ENCODE assay signal across 8 cellular contexts in the genomic region with DNA sequence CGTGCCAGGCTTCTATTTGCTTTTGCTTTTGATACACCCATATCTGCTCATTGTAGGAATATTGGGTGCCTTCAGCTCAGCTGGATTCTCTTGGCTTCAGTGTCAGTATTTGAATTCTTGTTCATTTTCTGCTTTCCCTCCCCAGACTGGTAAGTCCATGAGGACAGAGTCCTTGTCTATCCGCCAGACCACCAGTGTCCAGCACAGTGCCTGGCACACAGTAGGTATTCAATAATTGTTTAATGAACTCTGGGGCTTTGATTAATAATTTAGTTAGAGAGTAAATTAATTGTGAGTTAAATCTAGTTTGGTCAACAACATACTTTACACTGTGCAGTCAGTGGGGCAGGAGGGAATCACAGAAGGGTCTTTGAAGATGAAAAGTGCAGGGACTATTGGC.
A peak's percentile ranks its signal among the peaks of the same experiment; 100 is the strongest.
DNase-seq lines count a peak whose midpoint lies in the region; ATAC-seq lines count a peak whose summit lies in the region.

No MANE protein-coding gene starts in this region.

- no peaks in the 10 kb centered on the region for H4K20me1 ChIP-seq in BLaER1

- ATAC-seq in GM18907 (IDR thresholded peaks at IDR 0.05; ENCODE audit: unreplicated experiment): no peak
- no peak for ATAC-seq in HG02852 (IDR thresholded peaks at IDR 0.05; ENCODE audit: unreplicated experiment)
- no peak for ATAC-seq in GM19351 (IDR thresholded peaks at IDR 0.05; ENCODE audit: unreplicated experiment)

- no CpG with 5 or more reads among the region's 2 CpGs for WGBS in neuronal stem cell (ENCODE audit: extremely low coverage in 2 of 2, insufficient read length in 2 of 2, insufficient replicate concordance in 1 of 2), 2 donors

- H2BK12ac ChIP-seq in neuronal stem cell (ENCODE audit: low read length): no peak overlapping the region

- no peak overlapping the region for H2AFZ ChIP-seq in neuronal stem cell (ENCODE audit: low read length)

- no peak overlapping the region for H4K8ac ChIP-seq in neuronal stem cell (ENCODE audit: low read depth, low read length)

- no peak overlapping the region for H2BK15ac ChIP-seq in neuronal stem cell (ENCODE audit: low read length)

- H3K14ac ChIP-seq in neuronal stem cell (ENCODE audit: low read length): no peak overlapping the region

- no peak overlapping the region for H2BK120ac ChIP-seq in neuronal stem cell (ENCODE audit: low read depth, low read length)

- H3K36me3 ChIP-seq in BLaER1: no peaks in the 10 kb centered on the region
- no peaks in the 10 kb centered on the region for H3K36me3 ChIP-seq in duodenal mucosa (ENCODE audit: control insufficient read depth in 1 of 2, insufficient read depth in 2 of 2, low read length in 2 of 2)
- no peaks in the 10 kb centered on the region for H3K36me3 ChIP-seq in neuronal stem cell (replicated peaks in 1 of 2; ENCODE audit: control insufficient read depth in 2 of 2, insufficient read depth in 2 of 2, low read length in 2 of 2)

- H3K9me3 ChIP-seq in BLaER1: no peaks in the 10 kb centered on the region
- H3K9me3 ChIP-seq in duodenal mucosa (ENCODE audit: control insufficient read depth in 1 of 2, low read length in 2 of 2): no peaks in the 10 kb centered on the region
- no peaks in the 10 kb centered on the region for H3K9me3 ChIP-seq in neuronal stem cell (replicated peaks in 1 of 2; ENCODE audit: control insufficient read depth in 2 of 2, insufficient read depth in 1 of 2, low read depth in 1 of 2, low read length in 2 of 2)

- H3K27me3 ChIP-seq in BLaER1 (no peaks in the 10 kb centered on the region), duodenal mucosa (ENCODE audit: control insufficient read depth in 1 of 2, insufficient read depth in 2 of 2, low read length in 2 of 2) (no peaks in the 10 kb centered on the region), neuronal stem cell (ENCODE audit: control insufficient read depth in 3 of 3, insufficient read depth in 3 of 3, low read depth in 1 of 3, low read length in 3 of 3) (peaks cover 0 to 29% (median 0%) of the 10 kb centered on the region in 3 experiments)

- no peak overlapping the region for H2BK5ac ChIP-seq in neuronal stem cell (ENCODE audit: low read length)

- H4K91ac ChIP-seq in neuronal stem cell (ENCODE audit: low read depth, low read length, poor library complexity): no peak overlapping the region

- H3K4me2 ChIP-seq in BLaER1 (peak overlapping the region; percentile 91), neuronal stem cell (ENCODE audit: insufficient read depth, low read length, poor library complexity, severe bottlenecking) (no peak overlapping the region)

- intact Hi-C loops in posterior vena cava (cut with DNase I): loop anchor here in 1 of 2 donors (10.0 kb wide), 1 partner anchor 242 kb away; no protein-coding TSS in a partner anchor

- H3K4me1 ChIP-seq in BLaER1: peaks cover 12% of the 10 kb centered on the region
- peaks cover 44 to 46% of the 10 kb centered on the region in 2 donors for H3K4me1 ChIP-seq in duodenal mucosa (ENCODE audit: control insufficient read depth in 1 of 2, insufficient read depth in 2 of 2, low read length in 2 of 2)
- H3K4me1 ChIP-seq in neuronal stem cell (ENCODE audit: control insufficient read depth in 2 of 2, insufficient read depth in 1 of 2, low read depth in 1 of 2, low read length in 2 of 2): peaks cover 0 to 8% of the 10 kb centered on the region in 2 donors

- H2AK5ac ChIP-seq in neuronal stem cell (ENCODE audit: low read depth, low read length): no peak overlapping the region

- H3K4me3 ChIP-seq in BLaER1 (no peak overlapping the region), duodenal mucosa (ENCODE audit: low read depth in 1 of 2, low read length in 2 of 2) (peak overlapping the region; percentile 52 to 80), neuronal stem cell (ENCODE audit: low read length in 2 of 2) (no peak overlapping the region)

- H3K23ac ChIP-seq in neuronal stem cell (ENCODE audit: low read depth, low read length, poor library complexity): no peak overlapping the region

- H3K9ac ChIP-seq in BLaER1 (no peak overlapping the region), duodenal mucosa (ENCODE audit: low read depth in 1 of 2, low read length in 2 of 2) (peak overlapping the region; percentile 66 to 73), neuronal stem cell (ENCODE audit: low read depth, low read length, poor library complexity) (no peak overlapping the region)

- H3K4ac ChIP-seq in neuronal stem cell (ENCODE audit: low read length): no peak overlapping the region

- H3K18ac ChIP-seq in neuronal stem cell (ENCODE audit: low read length): peak overlapping the region; percentile 30

- H3K79me1 ChIP-seq in neuronal stem cell (ENCODE audit: low read depth, low read length): no peaks in the 10 kb centered on the region

- DNase-seq in NCI-H774 (lab: John Stamatoyannopoulos, UW) (peak; percentile 24), neuronal stem cell (ENCODE audit: low spot score) (no peak), posterior vena cava (ENCODE audit: low spot score) (no peak)

- H3K27ac ChIP-seq in BLaER1 (no peak overlapping the region), duodenal mucosa (ENCODE audit: low read depth, low read length) (peak overlapping the region; percentile 79), neuronal stem cell (replicated peaks; ENCODE audit: low read length) (no peak overlapping the region)

Comparison
In these comparisons a context has a peak if more than half of its experiments do, and no peak if none do; other contexts are left out.
1. H3K4me3 ChIP-seq: peak in duodenal mucosa (2 of 2); none in BLaER1 (single experiment) and neuronal stem cell (0 of 2).
2. H3K9ac ChIP-seq: peak in duodenal mucosa (2 of 2); none in BLaER1 (single experiment) and neuronal stem cell (single experiment).